Comparison of ENCODE assay signal across 9 cellular contexts in genomic region chr16:84726079-84726669, GRCh38. TPM values are rescaled to one million over a fixed set of nuclear protein-coding genes. Genes with fewer than 3 reads are reported as not detected.
A peak's percentile ranks its signal among the peaks of the same experiment; 100 is the strongest.
DNase-seq lines count a peak whose midpoint lies in the region; ATAC-seq, FAIRE-seq and TF ChIP-seq lines count a peak whose summit lies in the region.
"Had no signal": no experiment of that assay in that cellular context is flagged by ENCODE, and none has a peak within 500 bp of the region (broad histone marks: within the 10 kb centered on the region; RNA-seq: fewer than 3 reads in every experiment).

No MANE protein-coding gene starts in this region.

- H3K36me3 ChIP-seq in HCT116 (ENCODE audit: control insufficient read depth in 1 of 2, insufficient read depth in 2 of 2, low read length in 2 of 2): no peaks in the 10 kb centered on the region; a peak in 1 of 4 replicates

- peaks cover 40 to 65% of the 10 kb centered on the region in 2 experiments for H3K4me1 ChIP-seq in HCT116 (ENCODE audit: control insufficient read depth in 1 of 2, insufficient read depth in 2 of 2, low read length in 2 of 2)

- TF ChIP-seq CTCF in D721Med (IDR thresholded peaks at IDR 0.05; ENCODE audit: insufficient read depth, missing control alignments) (peak; percentile 93), HCT116 (IDR thresholded peaks at IDR 0.05 in 2 of 3, conservative IDR thresholded peaks at IDR 0.05 in 1 of 3; ENCODE audit: borderline replicate concordance in 1 of 3, insufficient read depth in 1 of 3, low read depth in 2 of 3, low read length in 2 of 3) (peak; percentile 93 to 100 (median 100))

- CTCF ChIA-PET in HCT116 (lab: Charles Lee): interaction anchor here (0.6 to 5.8 kb wide), 29 partner anchors 9 to 712 kb away, joined by 3 to 67 read pairs (median 4); no protein-coding TSS in a partner anchor

- no peak for TF ChIP-seq POLR2A in HCT116 (IDR thresholded peaks at IDR 0.05; ENCODE audit: borderline replicate concordance, extremely low read depth, insufficient read depth, insufficient read length)

- peak; percentile 95 for TF ChIP-seq RAD21 in HCT116 (IDR thresholded peaks at IDR 0.05; ENCODE audit: low read depth)

- H3K27ac ChIP-seq in HCT116 (ENCODE audit: low read depth, low read length): peak overlapping the region; percentile 21

- FAIRE-seq in D721Med (lab: Jason Lieb, UNC): no peak
- FAIRE-seq: endometrium had no signal

- DNase-seq in D721Med (ENCODE audit: insufficient read length, low spot score): no peak
- peak; percentile 61 for DNase-seq in HCT116 (ENCODE audit: low read depth, low spot score)
- DNase-seq in NCI-H345 (lab: John Stamatoyannopoulos, UW): peak; percentile 71
- DNase-seq in activated CD4-positive, alpha-beta T cell treated with anti-CD3 and anti-CD28 coated beads for 24 hours (ENCODE audit: low read depth in 2 of 2): peak; percentile 73 to 83
- DNase-seq in cerebellum (ENCODE audit: low spot score): peak; percentile 69
- DNase-seq in kidney glomerular epithelial cell (lab: John Stamatoyannopoulos, UW): peak; percentile 69
- peak; percentile 89 for DNase-seq in stimulated activated CD4-positive, alpha-beta T cell treated with anti-CD3 and anti-CD28 coated beads, Interleukin-15, amount 100 ng/mL, for 24 hours

- no peaks in the 10 kb centered on the region for H3K9me2 ChIP-seq in HCT116 (ENCODE audit: insufficient read depth)

- H3K9me3 ChIP-seq in HCT116 (ENCODE audit: control insufficient read depth in 1 of 2, insufficient read depth in 1 of 2, low read depth in 1 of 2, low read length in 2 of 2): no peaks in the 10 kb centered on the region

- H4K20me1 ChIP-seq in HCT116 (ENCODE audit: insufficient read depth): peaks cover 63% of the 10 kb centered on the region; the same call in 1 of the 2 replicates

- peak overlapping the region; percentile 34 for H3K4me2 ChIP-seq in HCT116 (ENCODE audit: low read length)

- H3K9ac ChIP-seq in HCT116 (ENCODE audit: low read length): peak overlapping the region; percentile 4; the same call in 1 of the 2 replicates

- H3K27me3 ChIP-seq in HCT116 (ENCODE audit: insufficient read depth, low read length): no peaks in the 10 kb centered on the region

- POLR2A ChIA-PET in HCT116 (lab: Charles Lee): interaction anchor here (0.7 kb wide), 1 partner anchor 54 kb away, joined by 3 read pairs; no protein-coding TSS in a partner anchor

- peaks cover 100% of the 10 kb centered on the region for H3K79me2 ChIP-seq in HCT116 (ENCODE audit: insufficient read depth, low read length)

- peak; percentile 82 for ATAC-seq in HCT116
- no peak for ATAC-seq in HG02981 (IDR thresholded peaks at IDR 0.05; ENCODE audit: unreplicated experiment)

- H2AFZ ChIP-seq in HCT116 (ENCODE audit: low read depth, low read length, poor library complexity, severe bottlenecking): no peak overlapping the region

- intact Hi-C loops in HCT116 (cut with micrococcal nuclease): loop anchor here (1.0 kb wide), 3 partner anchors 54 to 215 kb away; no protein-coding TSS in a partner anchor

- RAD21 ChIA-PET in HCT116 (lab: Charles Lee; ENCODE audit: low non-redundant PET in 1 of 2, low total read pairs in 2 of 2, uncharacterized antibody in 2 of 2, unreplicated experiment in 2 of 2): interaction anchor here in 1 of 2 experiments (0.6 kb wide), 1 partner anchor 56 kb away, joined by 3 read pairs; no protein-coding TSS in a partner anchor

- no TSS peak for BruUV-seq in HCT116 (replicated peaks; lab: Mats Ljungman, UMichigan)

- H3K4me3 ChIP-seq in HCT116 (replicated peaks in 1 of 2; ENCODE audit: low read depth in 1 of 2, low read length in 2 of 2): no peak overlapping the region

TF ChIP-seq in HCT116, 20 proteins besides CTCF, POLR2A, EP300 and RAD21:
- TF ChIP-seq, protein P1, sequence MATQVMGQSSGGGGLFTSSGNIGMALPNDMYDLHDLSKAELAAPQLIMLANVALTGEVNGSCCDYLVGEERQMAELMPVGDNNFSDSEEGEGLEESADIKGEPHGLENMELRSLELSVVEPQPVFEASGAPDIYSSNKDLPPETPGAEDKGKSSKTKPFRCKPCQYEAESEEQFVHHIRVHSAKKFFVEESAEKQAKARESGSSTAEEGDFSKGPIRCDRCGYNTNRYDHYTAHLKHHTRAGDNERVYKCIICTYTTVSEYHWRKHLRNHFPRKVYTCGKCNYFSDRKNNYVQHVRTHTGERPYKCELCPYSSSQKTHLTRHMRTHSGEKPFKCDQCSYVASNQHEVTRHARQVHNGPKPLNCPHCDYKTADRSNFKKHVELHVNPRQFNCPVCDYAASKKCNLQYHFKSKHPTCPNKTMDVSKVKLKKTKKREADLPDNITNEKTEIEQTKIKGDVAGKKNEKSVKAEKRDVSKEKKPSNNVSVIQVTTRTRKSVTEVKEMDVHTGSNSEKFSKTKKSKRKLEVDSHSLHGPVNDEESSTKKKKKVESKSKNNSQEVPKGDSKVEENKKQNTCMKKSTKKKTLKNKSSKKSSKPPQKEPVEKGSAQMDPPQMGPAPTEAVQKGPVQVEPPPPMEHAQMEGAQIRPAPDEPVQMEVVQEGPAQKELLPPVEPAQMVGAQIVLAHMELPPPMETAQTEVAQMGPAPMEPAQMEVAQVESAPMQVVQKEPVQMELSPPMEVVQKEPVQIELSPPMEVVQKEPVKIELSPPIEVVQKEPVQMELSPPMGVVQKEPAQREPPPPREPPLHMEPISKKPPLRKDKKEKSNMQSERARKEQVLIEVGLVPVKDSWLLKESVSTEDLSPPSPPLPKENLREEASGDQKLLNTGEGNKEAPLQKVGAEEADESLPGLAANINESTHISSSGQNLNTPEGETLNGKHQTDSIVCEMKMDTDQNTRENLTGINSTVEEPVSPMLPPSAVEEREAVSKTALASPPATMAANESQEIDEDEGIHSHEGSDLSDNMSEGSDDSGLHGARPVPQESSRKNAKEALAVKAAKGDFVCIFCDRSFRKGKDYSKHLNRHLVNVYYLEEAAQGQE (IDR thresholded peaks at IDR 0.05; ENCODE audit: low read depth): no peak
- TF ChIP-seq CBX3 (IDR thresholded peaks at IDR 0.05; ENCODE audit: low read depth) (no peak), TCF7L2 (IDR thresholded peaks at IDR 0.05; ENCODE audit: borderline replicate concordance, extremely low read depth, insufficient read depth, insufficient read length) (no peak)

RNA-seq across cellular contexts. Expression of gene USP10, which starts 26.4 kb away (rescaled TPM):
- 175 TPM for total RNA-seq in HCT116 (2021; ENCODE audit: unreplicated experiment)
- polyA plus RNA-seq in HCT116 (2012): 141 and 170 TPM in 2 replicates
- total RNA-seq in cerebellum: 67.2 TPM
